ENCODE assay signal across 29 cellular contexts in the genomic region with DNA sequence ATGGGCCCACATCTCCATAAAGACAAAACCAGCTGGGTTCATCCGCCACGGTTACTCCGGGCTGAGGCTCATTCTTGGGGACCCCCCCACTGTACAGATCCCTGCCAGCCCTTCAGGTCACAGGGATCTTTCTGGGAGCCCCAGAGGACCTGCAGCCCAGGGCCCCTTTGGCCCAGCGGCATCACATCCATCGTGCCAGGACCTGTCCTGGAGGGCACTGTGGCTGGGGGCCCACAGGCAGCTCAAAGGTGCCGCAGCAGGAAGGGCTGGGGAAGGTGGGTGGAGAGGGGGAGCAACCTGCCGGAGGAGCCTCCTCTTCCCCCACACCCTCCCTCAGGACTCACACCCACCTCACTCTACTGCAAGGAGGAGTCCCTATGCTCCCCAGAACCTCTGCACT.
"Had no signal": no experiment of that assay in that cellular context is flagged by ENCODE, and none has a peak within 500 bp of the region (broad histone marks: within the 10 kb centered on the region; RNA-seq: fewer than 3 reads in every experiment).

No MANE protein-coding gene starts in this region.

- H3K4me1 Mint-ChIP-seq: nephron had no signal

- H3K9me3 ChIP-seq: left lung, lower lobe of right lung, neutrophil, right lobe of liver, suprapubic skin, thoracic aorta, uterus had no signal

- H3K4me1 ChIP-seq: left lung, lower lobe of right lung, parathyroid adenoma, psoas muscle, right lobe of liver, suprapubic skin, tibial artery, uterus had no signal

- H3K36me3 Mint-ChIP-seq: immature natural killer cell; naive thymus-derived CD8-positive, alpha-beta T cell; stimulated activated memory B cell treated with anti-CD40 and anti-IgM and Interleukin-4, amounts not matched to agents 10 μg/mL and 1 μg/mL and 100 μg/mL, for 72 hours had no signal

- H3K4me3 ChIP-seq: left lung, lower lobe of right lung, psoas muscle, right lobe of liver, smooth muscle cell, suprapubic skin, thoracic aorta, tibial artery, uterus had no signal

- ATAC-seq: left colon; left lung; naive thymus-derived CD8-positive, alpha-beta T cell; psoas muscle; stimulated activated memory B cell treated with anti-CD40 and anti-IgM and Interleukin-4, amounts not matched to agents 10 μg/mL and 1 μg/mL and 100 μg/mL, for 72 hours had no signal

- H3K9ac ChIP-seq: parathyroid adenoma had no signal

- FAIRE-seq: islet of Langerhans, kidney had no signal

- H3K9me3 Mint-ChIP-seq: immature natural killer cell, neural crest cell had no signal

- H3K4me2 ChIP-seq: smooth muscle cell had no signal

- H3K27me3 ChIP-seq: left lung, neutrophil, right lobe of liver, suprapubic skin, uterus had no signal

- DNase-seq: hypothalamus; immature natural killer cell; kidney; left colon; left lung; lower lobe of right lung; mammary epithelial cell; mesenchymal stem cell; naive thymus-derived CD8-positive, alpha-beta T cell; occipital lobe; psoas muscle; right lobe of liver; stimulated activated CD4-positive, alpha-beta T cell treated with anti-CD3 and anti-CD28 coated beads, Interleukin-1b, Interleukin-23, amount 100 ng/mL, for 48 hours; stimulated activated CD4-positive, alpha-beta T cell treated with anti-CD3 and anti-CD28 coated beads, Interleukin-2, amount 100 ng/mL, for 48 hours; stimulated activated CD4-positive, alpha-beta T cell treated with anti-CD3 and anti-CD28 coated beads, Interleukin-4, amount 100 ng/mL, for 4 hours; stimulated activated CD8-positive, alpha-beta memory T cell treated with anti-CD3 and anti-CD28 coated beads, Interleukin-4, amount 100 ng/mL, for 48 hours; stimulated activated naive CD4-positive, alpha-beta T cell treated with Interleukin-2 at 50 U/mL for 16 hours; tibial artery; trophoblast cell; uterus had no signal

- H3K4me3 Mint-ChIP-seq: immature natural killer cell; naive thymus-derived CD8-positive, alpha-beta T cell; nephron; neural crest cell; stimulated activated memory B cell treated with anti-CD40 and anti-IgM and Interleukin-4, amounts not matched to agents 10 μg/mL and 1 μg/mL and 100 μg/mL, for 72 hours had no signal

- H3K36me3 ChIP-seq: left lung, lower lobe of right lung, neutrophil, right lobe of liver, suprapubic skin, thoracic aorta, tibial artery, uterus had no signal

- H3K27ac Mint-ChIP-seq: immature natural killer cell; naive thymus-derived CD8-positive, alpha-beta T cell; nephron; stimulated activated memory B cell treated with anti-CD40 and anti-IgM and Interleukin-4, amounts not matched to agents 10 μg/mL and 1 μg/mL and 100 μg/mL, for 72 hours had no signal

- H3K27ac ChIP-seq: left lung, lower lobe of right lung, neutrophil, parathyroid adenoma, psoas muscle, right lobe of liver, suprapubic skin, thoracic aorta, tibial artery, uterus had no signal

- H2AFZ ChIP-seq: parathyroid adenoma had no signal

- H3K79me2 ChIP-seq: parathyroid adenoma had no signal
